In genomic region chr9:134064711-134065110, GRCh38 we compare ENCODE assay signal across 14 cellular contexts. TPM values are rescaled to one million over a fixed set of nuclear protein-coding genes. Genes with fewer than 3 reads are reported as not detected.
DNase-seq lines count a peak whose midpoint lies in the region; ATAC-seq, FAIRE-seq and TF ChIP-seq lines count a peak whose summit lies in the region.
"Had no signal": no experiment of that assay in that cellular context is flagged by ENCODE, and none has a peak within 500 bp of the region (broad histone marks: within the 10 kb centered on the region; RNA-seq: fewer than 3 reads in every experiment).

No MANE protein-coding gene starts in this region.

- intact Hi-C loops in PC-9 (cut with micrococcal nuclease; ENCODE audit: unreplicated experiment): no loop called here

- CTCF ChIA-PET in CD8-positive, alpha-beta memory T cell (lab: Charles Lee): interaction anchor here (0.9 kb wide), 1 partner anchor 39 kb away, joined by 3 read pairs; no protein-coding TSS in a partner anchor
- CTCF ChIA-PET in PC-9 (lab: Charles Lee): interaction anchor here (0.5 kb wide), 1 partner anchor 37 kb away, joined by 3 read pairs; no protein-coding TSS in a partner anchor
- CTCF ChIA-PET in H1 (lab: Charles Lee; ENCODE audit: partially characterized antibody): interaction anchor here (0.7 to 2.1 kb wide), 2 partner anchors 34 to 322 kb away, joined by 3 to 10 read pairs; no protein-coding TSS in a partner anchor

- H3K14ac ChIP-seq in H1 (ENCODE audit: insufficient read length): no peak overlapping the region

- H4K5ac ChIP-seq in H1 (ENCODE audit: insufficient read length, low read depth, low read length): no peak overlapping the region

- peaks cover 65% of the 10 kb centered on the region for H4K20me1 ChIP-seq in PC-9 (ENCODE audit: insufficient read depth)
- peaks cover 48 to 51% of the 10 kb centered on the region in 2 experiments for H4K20me1 ChIP-seq in H1 (replicated peaks in 1 of 2; ENCODE audit: control insufficient read depth in 1 of 2, insufficient read depth in 2 of 2, low read length in 2 of 2)

- peak overlapping the region; percentile 1 for H3K56ac ChIP-seq in H1 (replicated peaks; ENCODE audit: insufficient read length, low read depth, low read length)

- H3K9ac ChIP-seq in H1 (replicated peaks in 1 of 4; ENCODE audit: extremely low read depth in 1 of 4, low read depth in 3 of 4, low read length in 3 of 4): no peak overlapping the region

- H3K27me3 Mint-ChIP-seq in CD8-positive, alpha-beta memory T cell: peaks cover under 1 to 1% of the 10 kb centered on the region in 2 donors
- H3K27me3 Mint-ChIP-seq in osteocyte (ENCODE audit: unreplicated experiment): no peaks in the 10 kb centered on the region

- BruUV-seq in PC-9 (replicated peaks; lab: Mats Ljungman, UMichigan): no TSS peak

- H3K27ac ChIP-seq in CD8-positive, alpha-beta memory T cell (ENCODE audit: low read depth, low read length): no peak overlapping the region
- H3K27ac ChIP-seq in PC-9: no peak overlapping the region
- no peak overlapping the region for H3K27ac ChIP-seq in H1 (ENCODE audit: low read depth, low read length)
- H3K27ac ChIP-seq in effector memory CD4-positive, alpha-beta T cell (ENCODE audit: insufficient read depth, low read length, poor library complexity, severe bottlenecking): no peak overlapping the region
- H3K27ac ChIP-seq: epithelial cell of prostate had no signal

- no peak overlapping the region for H2BK5ac ChIP-seq in H1 (ENCODE audit: low read depth, low read length)

- no peak overlapping the region for H3K18ac ChIP-seq in H1 (ENCODE audit: extremely low read depth, low read length)

- peaks cover 25% of the 10 kb centered on the region for H3K79me1 ChIP-seq in H1 (ENCODE audit: low read depth, low read length)

- H3K4me1 Mint-ChIP-seq in CD8-positive, alpha-beta memory T cell: peaks cover 40 to 70% (median 44%) of the 10 kb centered on the region in 3 donors
- H3K4me1 Mint-ChIP-seq in osteocyte (ENCODE audit: unreplicated experiment): peaks cover 45% of the 10 kb centered on the region

- H3K36me3 Mint-ChIP-seq in CD8-positive, alpha-beta memory T cell: peaks cover 0 to 10% (median 0%) of the 10 kb centered on the region in 3 donors
- H3K36me3 Mint-ChIP-seq in osteocyte (ENCODE audit: unreplicated experiment): no peaks in the 10 kb centered on the region

- no peaks in the 10 kb centered on the region for H3K9me3 Mint-ChIP-seq in CD8-positive, alpha-beta memory T cell
- no peaks in the 10 kb centered on the region for H3K9me3 Mint-ChIP-seq in osteocyte (ENCODE audit: unreplicated experiment)
- H3K9me3 Mint-ChIP-seq: stimulated activated naive CD8-positive, alpha-beta T cell treated with anti-CD3 and anti-CD28 coated beads, Interleukin-15, Interleukin-2, amounts not matched to agents 100 ng/mL and 50 ng/mL, for 24 hours had no signal

- no peak overlapping the region for H3K4ac ChIP-seq in H1 (replicated peaks; ENCODE audit: insufficient read length, low read depth, low read length)

- H2BK12ac ChIP-seq in H1 (ENCODE audit: low read depth, low read length): no peak overlapping the region

- H3K4me2 ChIP-seq in PC-9 (peak overlapping the region; percentile 99; the same call in 1 of the 2 replicates), H1 (ENCODE audit: insufficient read depth in 1 of 2, low read depth in 2 of 2, low read length in 2 of 2) (no peak overlapping the region; a peak in 1 of 4 replicates)

- DNase-seq in CD8-positive, alpha-beta memory T cell: peak in 1 of 5 donors; percentile 46
- DNase-seq in PC-9 (no peak), H1 (ENCODE audit: low read depth in 1 of 2, low spot score in 2 of 2) (no peak), osteocyte (ENCODE audit: extremely low spot score, unreplicated experiment) (no peak), epidermal melanocyte (ENCODE audit: insufficient read length, low spot score) (no peak)
- DNase-seq in stimulated activated CD4-positive, alpha-beta T cell treated with anti-CD3 and anti-CD28 coated beads, Interleukin-4, amount 100 ng/mL, for 1 hour: no peak
- no peak for DNase-seq in effector memory CD4-positive, alpha-beta T cell
- DNase-seq: activated CD8-positive, alpha-beta memory T cell treated with anti-CD3 and anti-CD28 coated beads for 24 hours; COR-L47; HCEC 1CT; NCI-H187 had no signal

- no peak for FAIRE-seq in H1 (lab: Jason Lieb, UNC)

- no peak for TF ChIP-seq RAD21 in H1 (IDR thresholded peaks at IDR 0.05 in 1 of 2, conservative IDR thresholded peaks at IDR 0.05 in 1 of 2; ENCODE audit: low read depth in 2 of 2, low read length in 2 of 2)

- peak overlapping the region; percentile 66; the same call in 1 of the 2 replicates for H4K8ac ChIP-seq in H1 (ENCODE audit: extremely low read depth, insufficient read depth, low read length)

- H2BK20ac ChIP-seq in H1 (ENCODE audit: low read length): no peak overlapping the region

- H3K36me3 ChIP-seq in CD8-positive, alpha-beta memory T cell (ENCODE audit: insufficient read depth, low read length): no peaks in the 10 kb centered on the region
- no peaks in the 10 kb centered on the region for H3K36me3 ChIP-seq in PC-9 (ENCODE audit: low read depth)
- no peaks in the 10 kb centered on the region; a peak in 1 of 8 replicates for H3K36me3 ChIP-seq in H1 (ENCODE audit: control insufficient read depth in 2 of 4, insufficient read depth in 4 of 4, low read length in 3 of 4)
- H3K36me3 ChIP-seq in effector memory CD4-positive, alpha-beta T cell (ENCODE audit: control insufficient read depth, insufficient read depth, low read length): no peaks in the 10 kb centered on the region

- no peak for TF ChIP-seq CTCF in PC-9 (conservative IDR thresholded peaks at IDR 0.05)
- TF ChIP-seq CTCF in H1 (IDR thresholded peaks at IDR 0.05; ENCODE audit: control extremely low read depth in 1 of 3, insufficient read depth in 1 of 3, low read depth in 1 of 3, low read length in 3 of 3): no peak
- no peak for TF ChIP-seq CTCF in osteocyte (IDR thresholded peaks at IDR 0.05)

- peak overlapping the region in 6 of 8 donors; percentile 23 to 91 (median 77) for H3K27ac Mint-ChIP-seq in CD8-positive, alpha-beta memory T cell
- H3K27ac Mint-ChIP-seq in osteocyte (ENCODE audit: unreplicated experiment): no peak overlapping the region

- H3K79me2 ChIP-seq in PC-9 (ENCODE audit: low read depth) (peaks cover 62% of the 10 kb centered on the region), H1 (ENCODE audit: control insufficient read depth in 1 of 2, insufficient read depth in 2 of 2, low read length in 2 of 2) (peaks cover 38 to 75% of the 10 kb centered on the region in 2 experiments)

- TF ChIP-seq POLR2A in H1 (IDR thresholded peaks at IDR 0.05; ENCODE audit: control extremely low read depth in 1 of 2, low read depth in 2 of 2, low read length in 2 of 2): no peak

- no peak for TF ChIP-seq EP300 in H1 (IDR thresholded peaks at IDR 0.05; ENCODE audit: borderline replicate concordance in 1 of 2, low read depth in 2 of 2, low read length in 2 of 2)

- no peaks in the 10 kb centered on the region for H3K9me3 ChIP-seq in CD8-positive, alpha-beta memory T cell (ENCODE audit: low read length)
- H3K9me3 ChIP-seq in PC-9 (ENCODE audit: insufficient read depth, low read depth) (no peaks in the 10 kb centered on the region), H1 (ENCODE audit: insufficient read depth in 2 of 2, low read depth in 1 of 2, low read length in 1 of 2) (no peaks in the 10 kb centered on the region)
- H3K9me3 ChIP-seq in effector memory CD4-positive, alpha-beta T cell (ENCODE audit: control insufficient read depth, low read length): no peaks in the 10 kb centered on the region

- H3K4me1 ChIP-seq in CD8-positive, alpha-beta memory T cell (ENCODE audit: insufficient read depth, low read length): peaks cover 45% of the 10 kb centered on the region
- peaks cover 13% of the 10 kb centered on the region for H3K4me1 ChIP-seq in PC-9 (replicated peaks; ENCODE audit: insufficient read depth)
- peaks cover 0 to 15% (median 9%) of the 10 kb centered on the region in 4 experiments; a peak in 5 of 7 replicates for H3K4me1 ChIP-seq in H1 (replicated peaks in 1 of 4; ENCODE audit: control insufficient read depth in 3 of 4, insufficient read depth in 4 of 4, low read length in 3 of 4)
- peaks cover 34% of the 10 kb centered on the region for H3K4me1 ChIP-seq in effector memory CD4-positive, alpha-beta T cell (ENCODE audit: control insufficient read depth, insufficient read depth, low read length, poor library complexity, severe bottlenecking)

- no peak overlapping the region for H4K91ac ChIP-seq in H1 (replicated peaks; ENCODE audit: insufficient read length, low read length)

- H3K27me3 ChIP-seq in CD8-positive, alpha-beta memory T cell (ENCODE audit: insufficient read depth, low read length, poor library complexity, severe bottlenecking): peaks cover 5% of the 10 kb centered on the region
- H3K27me3 ChIP-seq in PC-9 (ENCODE audit: insufficient read depth, low read depth) (peaks cover 8% of the 10 kb centered on the region), H1 (replicated peaks in 1 of 4; ENCODE audit: control insufficient read depth in 3 of 4, extremely low read depth in 1 of 4, insufficient read depth in 3 of 4, low read length in 3 of 4) (peaks cover 0 to 6% (median 4%) of the 10 kb centered on the region in 4 experiments; a peak in 2 of 7 replicates)
- no peaks in the 10 kb centered on the region for H3K27me3 ChIP-seq in effector memory CD4-positive, alpha-beta T cell (replicated peaks; ENCODE audit: control insufficient read depth, insufficient read depth, low read length, poor library complexity, severe bottlenecking)

- H3K23me2 ChIP-seq in H1 (ENCODE audit: low read depth, low read length): peaks cover 5% of the 10 kb centered on the region

- WGBS in H1 (ENCODE audit: extremely low coverage in 1 of 2, insufficient coverage in 1 of 2, insufficient read length in 1 of 2, insufficient replicate concordance in 2 of 2, low coverage in 1 of 2, low lambda C conversion rate in 2 of 2, missing lambda C conversion rate in 1 of 2), 2 experiments: 85% methylated on average over 7 of the region's 7 CpGs; no CpG with 5 or more reads in 1 of the 2 experiments

- H2AFZ ChIP-seq in PC-9 (no peak overlapping the region), H1 (ENCODE audit: low read length) (no peak overlapping the region)

- H3K23ac ChIP-seq in H1 (ENCODE audit: insufficient read length): no peak overlapping the region

- no peak for ATAC-seq in HG02678 (IDR thresholded peaks at IDR 0.05; ENCODE audit: unreplicated experiment)

- no peak overlapping the region for H3K4me3 ChIP-seq in CD8-positive, alpha-beta memory T cell (ENCODE audit: low read length)
- no peak overlapping the region for H3K4me3 ChIP-seq in PC-9
- no peak overlapping the region for H3K4me3 ChIP-seq in H1 (ENCODE audit: extremely low read depth in 1 of 4, insufficient read depth in 2 of 4, low read depth in 3 of 4, low read length in 4 of 4)
- no peak overlapping the region for H3K4me3 ChIP-seq in effector memory CD4-positive, alpha-beta T cell (ENCODE audit: insufficient read depth, low read depth, low read length, poor library complexity, severe bottlenecking)

- H3K4me3 Mint-ChIP-seq in CD8-positive, alpha-beta memory T cell: peak overlapping the region; percentile 56 to 97 (median 90)
- peak overlapping the region; percentile 76 for H3K4me3 Mint-ChIP-seq in osteocyte (ENCODE audit: unreplicated experiment)

- H3F3A ChIP-seq in PC-9 (ENCODE audit: insufficient read depth, low read depth): peaks cover 13% of the 10 kb centered on the region

- H2BK120ac ChIP-seq in H1 (replicated peaks; ENCODE audit: low read depth, low read length): no peak overlapping the region

- H2BK15ac ChIP-seq in H1 (ENCODE audit: low read length): no peak overlapping the region

- H3K9me2 ChIP-seq in PC-9 (ENCODE audit: insufficient read depth): no peaks in the 10 kb centered on the region

- no peak overlapping the region for H2AK5ac ChIP-seq in H1 (ENCODE audit: low read depth, low read length)

- POLR2A ChIA-PET in CD8-positive, alpha-beta memory T cell (lab: Charles Lee): no interaction called here
- POLR2A ChIA-PET in PC-9 (lab: Charles Lee; ENCODE audit: unreplicated experiment): interaction anchor here (0.7 kb wide), 1 partner anchor 9 kb away, joined by 26 read pairs; no protein-coding TSS in a partner anchor
- POLR2A ChIA-PET in H1 (lab: Charles Lee; ENCODE audit: partially characterized antibody): interaction anchor here (1.2 to 3.0 kb wide), 5 partner anchors 10 to 176 kb away, joined by 3 to 19 read pairs (median 3); no protein-coding TSS in a partner anchor

RNA-seq across cellular contexts. Expression of gene BRD3, which starts 3.1 kb away (rescaled TPM):
- total RNA-seq in CD8-positive, alpha-beta memory T cell: 10 to 100 TPM; 35.5 to 39.4 TPM
- 41.5 TPM for polyA plus RNA-seq in CD8-positive, alpha-beta memory T cell
- total RNA-seq in PC-9 (2021) (47.3 and 64.0 TPM in 2 replicates), osteocyte (56.2 and 63.8 TPM in 2 replicates)
- total RNA-seq in H1 (2021; fragmentation: NEBNext Ultra II Directional; extraction: Animal tissue kit (Norgen Biotek cat#: 25700)): 82.7 and 87.8 TPM in 2 replicates
- polyA plus RNA-seq in H1 (2011; rRNA removed): 31.0 and 38.4 TPM in 2 replicates
- polyA plus RNA-seq in H1 (2011; cell fraction: cytosol; rRNA removed): 15.4 TPM
- 36.5 TPM for polyA plus RNA-seq in H1 (2011; cell fraction: nucleus; rRNA removed)
- polyA plus RNA-seq in H1 (2012, experiment 1 of 2): 46.3 to 49.6 TPM (median 47.8 TPM) in 4 replicates
- 24.5 TPM for polyA plus RNA-seq in H1 (2012, experiment 2 of 2)
- 34.4 TPM for polyA plus RNA-seq in H1 (2013, experiment 1 of 2)
- polyA plus RNA-seq in H1 (2013, experiment 2 of 2): 34.5 TPM
- 15.6 and 21.7 TPM in 2 replicates for polyA minus RNA-seq in H1 (2011; rRNA and poly(A)+ RNA removed)
- 51.7 TPM for polyA minus RNA-seq in H1 (2011; cell fraction: cytosol; rRNA and poly(A)+ RNA removed)
- 35.8 TPM for polyA minus RNA-seq in H1 (2011; cell fraction: nucleus; rRNA and poly(A)+ RNA removed)

RNA-seq across cellular contexts. Expression of gene BRD3OS, which starts 39.4 kb away (rescaled TPM):
- 10 to 100 TPM; 15.4 TPM for total RNA-seq in CD8-positive, alpha-beta memory T cell
- polyA plus RNA-seq in CD8-positive, alpha-beta memory T cell: 26.2 TPM
- total RNA-seq in PC-9 (2021): 23.7 and 26.2 TPM in 2 replicates
- total RNA-seq in H1 (2021; fragmentation: NEBNext Ultra II Directional; extraction: Animal tissue kit (Norgen Biotek cat#: 25700)): 17.2 and 20.2 TPM in 2 replicates
- polyA plus RNA-seq in H1 (2011; rRNA removed): 12.7 and 13.6 TPM in 2 replicates
- polyA plus RNA-seq in H1 (2011; cell fraction: cytosol; rRNA removed): 13.0 TPM
- 11.0 TPM for polyA plus RNA-seq in H1 (2011; cell fraction: nucleus; rRNA removed)
- polyA plus RNA-seq in H1 (2012, experiment 1 of 2): 12.5 to 16.9 TPM (median 14.6 TPM) in 4 replicates
- 17.3 TPM for polyA plus RNA-seq in H1 (2012, experiment 2 of 2)
- polyA plus RNA-seq in H1 (2013, experiment 1 of 2): 11.6 TPM
- 12.4 TPM for polyA plus RNA-seq in H1 (2013, experiment 2 of 2)
- 6.7 and 9.0 TPM in 2 replicates for polyA minus RNA-seq in H1 (2011; rRNA and poly(A)+ RNA removed)
- polyA minus RNA-seq in H1 (2011; cell fraction: cytosol; rRNA and poly(A)+ RNA removed): 10.8 TPM
- polyA minus RNA-seq in H1 (2011; cell fraction: nucleus; rRNA and poly(A)+ RNA removed): 7.3 TPM
- total RNA-seq in osteocyte: 19.9 and 22.0 TPM in 2 replicates
